Comparison of ENCODE assay signal across 8 cellular contexts in the genomic region with DNA sequence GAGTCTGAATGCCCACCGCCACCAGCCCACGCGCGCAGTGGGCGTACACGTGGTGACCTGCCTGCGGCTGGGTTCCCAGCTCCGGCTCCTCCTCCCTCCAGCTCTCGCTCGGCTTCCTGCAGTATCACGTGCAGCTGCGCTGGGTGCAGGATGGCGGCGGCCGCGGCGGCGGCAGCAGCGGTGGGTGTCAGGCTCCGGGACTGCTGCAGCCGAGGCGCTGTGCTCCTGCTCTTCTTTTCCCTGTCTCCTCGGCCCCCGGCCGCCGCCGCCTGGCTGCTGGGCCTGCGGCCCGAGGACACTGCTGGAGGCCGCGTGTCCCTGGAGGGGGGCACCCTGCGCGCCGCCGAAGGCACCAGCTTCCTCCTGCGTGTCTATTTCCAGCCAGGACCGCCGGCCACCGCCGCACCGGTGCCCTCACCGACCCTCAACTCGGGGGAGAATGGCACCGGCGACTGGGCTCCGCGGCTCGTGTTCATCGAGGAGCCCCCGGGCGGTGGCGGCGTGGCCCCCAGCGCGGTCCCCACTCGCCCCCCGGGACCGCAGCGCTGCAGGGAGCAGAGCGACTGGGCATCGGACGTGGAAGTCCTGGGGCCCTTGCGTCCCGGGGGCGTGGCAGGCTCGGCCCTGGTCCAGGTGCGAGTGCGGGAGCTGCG. TPM values are rescaled to one million over a fixed set of nuclear protein-coding genes. Genes with fewer than 3 reads are reported as not detected.
DNase-seq lines count a peak whose midpoint lies in the region; ATAC-seq and TF ChIP-seq lines count a peak whose summit lies in the region.

A gene (plus strand): TSS at position 119 of the 653 bp plus-strand sequence. CDS start 32 bp downstream, at position 151.

- peak; percentile 48 for DNase-seq in A673 (ENCODE audit: low spot score)
- DNase-seq in activated CD4-positive, alpha-beta T cell treated with anti-CD3 and anti-CD28 coated beads, Interleukin-2, amount 10 ng/mL, durations not matched to agents 7 days and 5 days = peak; percentile 36
- no peak for DNase-seq in natural killer cell
- no peak for DNase-seq in tibial nerve (ENCODE audit: low spot score in 2 of 2)
- no peak for DNase-seq in dedifferentiated amniotic fluid mesenchymal stem cell (ENCODE audit: extremely low spot score)

- peak; percentile 75 for ATAC-seq in GM18519 (IDR thresholded peaks at IDR 0.05; ENCODE audit: low FRiP score, unreplicated experiment)
- peak; percentile 72 for ATAC-seq in HG03442 (IDR thresholded peaks at IDR 0.05; ENCODE audit: unreplicated experiment)
- ATAC-seq in natural killer cell = no peak

- no peak for TF ChIP-seq EP300 in tibial nerve (IDR thresholded peaks at IDR 0.05)

- peak within 1 kb of the TSS; percentile 45 for H3K4me3 ChIP-seq in A673 (ENCODE audit: low read depth, low read length, poor library complexity, severe bottlenecking)
- peak within 1 kb of the TSS; percentile 52 to 53 for H3K4me3 ChIP-seq in esophagus (ENCODE audit: low read depth in 1 of 2, low read length in 2 of 2)
- peak within 1 kb of the TSS; percentile 0 to 42 (median 22) for H3K4me3 ChIP-seq in tibial nerve

- BruUV-seq in A673 (replicated peaks; lab: Mats Ljungman, UMichigan) = no TSS peak

- TF ChIP-seq CTCF in A673 (conservative IDR thresholded peaks at IDR 0.05; ENCODE audit: low read depth, low read length) (no peak), natural killer cell (IDR thresholded peaks at IDR 0.05) (no peak), tibial nerve (IDR thresholded peaks at IDR 0.05) (no peak)

- no peaks in the 10 kb centered on the region for H3K9me3 Mint-ChIP-seq in activated CD4-positive, alpha-beta T cell treated with anti-CD3 and anti-CD28 coated beads, Interleukin-2, amount 10 ng/mL, durations not matched to agents 7 days and 5 days
- H3K9me3 Mint-ChIP-seq in natural killer cell = no peaks in the 10 kb centered on the region

- CTCF ChIA-PET in A673 (lab: Charles Lee) = no interaction called here
- CTCF ChIA-PET in activated CD4-positive, alpha-beta T cell treated with anti-CD3 and anti-CD28 coated beads, Interleukin-2, amount 10 ng/mL, durations not matched to agents 7 days and 5 days (lab: Charles Lee) = no interaction called here

- peak within 1 kb of the TSS; percentile 44 for H3K4me3 Mint-ChIP-seq in activated CD4-positive, alpha-beta T cell treated with anti-CD3 and anti-CD28 coated beads, Interleukin-2, amount 10 ng/mL, durations not matched to agents 7 days and 5 days
- peak within 1 kb of the TSS; percentile 70 for H3K4me3 Mint-ChIP-seq in natural killer cell

- H3K27ac ChIP-seq in A673 (ENCODE audit: low read depth, low read length, poor library complexity, severe bottlenecking) = no peak within 1 kb of the TSS
- H3K27ac ChIP-seq in esophagus (ENCODE audit: low read depth in 2 of 2, low read length in 1 of 2) = no peak within 1 kb of the TSS
- H3K27ac ChIP-seq in tibial nerve = no peak within 1 kb of the TSS

- POLR2A ChIA-PET in A673 (lab: Charles Lee; ENCODE audit: low non-redundant PET) = no interaction called here
- POLR2A ChIA-PET in activated CD4-positive, alpha-beta T cell treated with anti-CD3 and anti-CD28 coated beads, Interleukin-2, amount 10 ng/mL, durations not matched to agents 7 days and 5 days (lab: Charles Lee) = interaction anchor here (0.7 kb wide), 1 partner anchor 549 kb away, joined by 3 read pairs; no protein-coding TSS in a partner anchor

- peaks cover 12% of the 10 kb centered on the region for H3K4me1 Mint-ChIP-seq in activated CD4-positive, alpha-beta T cell treated with anti-CD3 and anti-CD28 coated beads, Interleukin-2, amount 10 ng/mL, durations not matched to agents 7 days and 5 days
- H3K4me1 Mint-ChIP-seq in natural killer cell = no peaks in the 10 kb centered on the region

- intact Hi-C loops in A673 (cut with micrococcal nuclease; ENCODE audit: unreplicated experiment) = no loop called here
- intact Hi-C loops in natural killer cell (cut with micrococcal nuclease) = no loop called here

- H3K27me3 ChIP-seq in A673 (replicated peaks; ENCODE audit: insufficient read depth, low read depth, low read length, poor library complexity) (peaks cover 64% of the 10 kb centered on the region), esophagus (ENCODE audit: control insufficient read depth in 1 of 2, insufficient read depth in 2 of 2, low read length in 2 of 2) (no peaks in the 10 kb centered on the region), tibial nerve (peaks cover 0 to 60% of the 10 kb centered on the region in 2 donors)

- no peaks in the 10 kb centered on the region for H3K36me3 Mint-ChIP-seq in activated CD4-positive, alpha-beta T cell treated with anti-CD3 and anti-CD28 coated beads, Interleukin-2, amount 10 ng/mL, durations not matched to agents 7 days and 5 days (ENCODE audit: low read depth)
- no peaks in the 10 kb centered on the region for H3K36me3 Mint-ChIP-seq in natural killer cell

- no peaks in the 10 kb centered on the region for H3K36me3 ChIP-seq in A673 (ENCODE audit: insufficient read depth, low read length, poor library complexity, severe bottlenecking)
- no peaks in the 10 kb centered on the region for H3K36me3 ChIP-seq in esophagus (ENCODE audit: control insufficient read depth in 2 of 2, insufficient read depth in 2 of 2, low read length in 1 of 2)
- H3K36me3 ChIP-seq in tibial nerve = no peaks in the 10 kb centered on the region

- H3K4me1 ChIP-seq in A673 (ENCODE audit: insufficient read depth, low read length, poor library complexity, severe bottlenecking) (no peaks in the 10 kb centered on the region), esophagus (ENCODE audit: control insufficient read depth in 2 of 2, insufficient read depth in 2 of 2, low read length in 1 of 2) (peaks cover 6 to 17% of the 10 kb centered on the region in 2 donors), tibial nerve (peaks cover 0 to 16% (median 7%) of the 10 kb centered on the region in 4 donors)

- H3K27me3 Mint-ChIP-seq in activated CD4-positive, alpha-beta T cell treated with anti-CD3 and anti-CD28 coated beads, Interleukin-2, amount 10 ng/mL, durations not matched to agents 7 days and 5 days = peaks cover 34% of the 10 kb centered on the region
- H3K27me3 Mint-ChIP-seq in natural killer cell (ENCODE audit: low read depth in 2 of 2) = peaks cover 27% of the 10 kb centered on the region in 2 donors

- H3K9me3 ChIP-seq in A673 (ENCODE audit: low read depth, low read length, poor library complexity, severe bottlenecking) (no peaks in the 10 kb centered on the region), esophagus (ENCODE audit: control insufficient read depth in 2 of 2, insufficient read depth in 1 of 2, low read depth in 1 of 2, low read length in 1 of 2) (no peaks in the 10 kb centered on the region), tibial nerve (peaks cover 0 to 8% (median 0%) of the 10 kb centered on the region in 4 donors)

- TF ChIP-seq POLR2A in tibial nerve (IDR thresholded peaks at IDR 0.05) = no peak

- no peak within 1 kb of the TSS for H3K27ac Mint-ChIP-seq in activated CD4-positive, alpha-beta T cell treated with anti-CD3 and anti-CD28 coated beads, Interleukin-2, amount 10 ng/mL, durations not matched to agents 7 days and 5 days
- H3K27ac Mint-ChIP-seq in natural killer cell = no peak within 1 kb of the TSS

- 1% methylated on average over 69 of the region's 69 CpGs for WGBS in esophagus, 2 donors
- WGBS in tibial nerve, 2 donors = 0 to 1% methylated on average over 15 to 31 of the region's 69 CpGs

RNA-seq across cellular contexts. Expression of the gene that starts here (rescaled TPM):
- total RNA-seq in A673 (2021) (0.66 and 0.73 TPM in 2 replicates), natural killer cell (not detected), tibial nerve (under 1 TPM in 1 of 4 donors, not detected in 3; 0.20 TPM)
- total RNA-seq in activated CD4-positive, alpha-beta T cell treated with anti-CD3 and anti-CD28 coated beads, Interleukin-2, amount 10 ng/mL, durations not matched to agents 7 days and 5 days = under 1 TPM; 0.54 to 0.57 TPM
- polyA plus RNA-seq in esophagus = under 1 TPM; 0.61 to 0.81 TPM

Comparison
In these comparisons a context has a peak if more than half of its experiments do, and no peak if none do; other contexts are left out.
1. Peak in DNase-seq and H3K4me3 ChIP-seq in A673; RNA of the gene not detected or under 1 TPM.
2. Peak in DNase-seq in activated CD4-positive, alpha-beta T cell treated with anti-CD3 and anti-CD28 coated beads, Interleukin-2, amount 10 ng/mL, durations not matched to agents 7 days and 5 days; RNA of the gene not detected or under 1 TPM.
3. ATAC-seq: peak in GM18519 (single experiment) and HG03442 (single experiment); none in natural killer cell (0 of 3).
4. Peak in every context shown above with its lines, with median percentiles within 50 percentile points of each other: H3K4me3 ChIP-seq.